ENCODE assay signal across 14 cellular contexts in genomic region chr1:244854175-244854574, GRCh38. TPM values are rescaled to one million over a fixed set of nuclear protein-coding genes. Genes with fewer than 3 reads are reported as not detected.
DNase-seq lines count a peak whose midpoint lies in the region; ATAC-seq, FAIRE-seq and TF ChIP-seq lines count a peak whose summit lies in the region.
"Had no signal": no experiment of that assay in that cellular context is flagged by ENCODE, and none has a peak within 500 bp of the region (broad histone marks: within the 10 kb centered on the region; RNA-seq: fewer than 3 reads in every experiment).

No MANE protein-coding gene starts in this region.

- DNase-seq in activated T-cell treated with anti-CD3 and anti-CD28 coated beads, Interleukin-2, amount 50 U/mL, for 72 hours, result no peak
- DNase-seq in activated T-cell treated with anti-CD3 and anti-CD28 coated beads for 4 hours (no peak), HL-60 (ENCODE audit: low read depth in 1 of 2, low spot score in 1 of 2) (peak in 1 of 2 experiments; percentile 28), small intestine (no peak), HuH-7 (ENCODE audit: low spot score) (no peak)
- DNase-seq: activated CD8-positive, alpha-beta memory T cell treated with anti-CD3 and anti-CD28 coated beads for 24 hours; H7; head of caudate nucleus; NCI-H2029; SIG-M5 had no signal

- H3K27ac ChIP-seq in HL-60 (replicated peaks) (peak overlapping the region; percentile 52), small intestine (ENCODE audit: low read depth in 1 of 2, low read length in 1 of 2) (no peak overlapping the region)

- no peak for ATAC-seq in activated T-cell treated with anti-CD3 and anti-CD28 coated beads, Interleukin-2, amount 50 U/mL, for 72 hours (replicated peaks in 1 of 2)
- no peak for ATAC-seq in HG03520 (IDR thresholded peaks at IDR 0.05; ENCODE audit: unreplicated experiment)
- no peak for ATAC-seq in GM18519 (IDR thresholded peaks at IDR 0.05; ENCODE audit: low FRiP score, unreplicated experiment)

- no peaks in the 10 kb centered on the region for H3K9me3 Mint-ChIP-seq in activated T-cell treated with anti-CD3 and anti-CD28 coated beads, Interleukin-2, amount 50 U/mL, for 72 hours
- no peaks in the 10 kb centered on the region for H3K9me3 Mint-ChIP-seq in activated naive CD8-positive, alpha-beta T cell (ENCODE audit: low read depth)

- no peaks in the 10 kb centered on the region for H3K4me1 ChIP-seq in small intestine (ENCODE audit: control insufficient read depth in 2 of 2, insufficient read depth in 1 of 2, low read depth in 1 of 2, low read length in 1 of 2)
- H3K4me1 ChIP-seq: breast epithelium had no signal

- H3K9me3 ChIP-seq in small intestine (ENCODE audit: control insufficient read depth, low read depth), result no peaks in the 10 kb centered on the region
- H3K9me3 ChIP-seq: breast epithelium had no signal

- WGBS in small intestine, 3 donors, result 45 to 71% (median 56%) methylated on average over 5 of the region's 5 CpGs

- peak; percentile 33 for FAIRE-seq in small intestine (lab: Jason Lieb, UNC)

- H3K4me3 Mint-ChIP-seq in activated T-cell treated with anti-CD3 and anti-CD28 coated beads, Interleukin-2, amount 50 U/mL, for 72 hours, result peak overlapping the region in 1 of 2 donors; percentile 39
- peak overlapping the region; percentile 99 for H3K4me3 Mint-ChIP-seq in activated naive CD8-positive, alpha-beta T cell

- TF ChIP-seq CTCF in HL-60 (IDR thresholded peaks at IDR 0.05; ENCODE audit: insufficient read depth, low read length), result no peak

- H3K4me3 ChIP-seq in HL-60 (replicated peaks; ENCODE audit: insufficient read depth, low read length) (no peak overlapping the region), small intestine (ENCODE audit: low read depth in 1 of 2, low read length in 2 of 2) (no peak overlapping the region)
- H3K4me3 ChIP-seq: breast epithelium had no signal

- H3K27ac Mint-ChIP-seq in activated T-cell treated with anti-CD3 and anti-CD28 coated beads, Interleukin-2, amount 50 U/mL, for 72 hours, result peak overlapping the region; percentile 90
- peak overlapping the region; percentile 76 for H3K27ac Mint-ChIP-seq in activated naive CD8-positive, alpha-beta T cell

- H3K27me3 ChIP-seq in HL-60 (ENCODE audit: insufficient read depth, poor library complexity, severe bottlenecking) (no peaks in the 10 kb centered on the region), small intestine (ENCODE audit: control insufficient read depth in 2 of 2, insufficient read depth in 2 of 2, low read length in 2 of 2) (no peaks in the 10 kb centered on the region)
- H3K27me3 ChIP-seq: breast epithelium had no signal

- no peaks in the 10 kb centered on the region for H3K27me3 Mint-ChIP-seq in activated T-cell treated with anti-CD3 and anti-CD28 coated beads, Interleukin-2, amount 50 U/mL, for 72 hours (ENCODE audit: low read depth)
- no peaks in the 10 kb centered on the region for H3K27me3 Mint-ChIP-seq in activated naive CD8-positive, alpha-beta T cell

- peaks cover 21 to 23% of the 10 kb centered on the region in 2 donors for H3K36me3 ChIP-seq in small intestine (ENCODE audit: control insufficient read depth in 2 of 2, insufficient read depth in 2 of 2, low read length in 2 of 2)

- H3K36me3 Mint-ChIP-seq in activated T-cell treated with anti-CD3 and anti-CD28 coated beads, Interleukin-2, amount 50 U/mL, for 72 hours (ENCODE audit: insufficient read depth in 2 of 2), result peaks cover 19 to 77% of the 10 kb centered on the region in 2 donors
- H3K36me3 Mint-ChIP-seq in activated naive CD8-positive, alpha-beta T cell, result peaks cover 41% of the 10 kb centered on the region

- peaks cover 86% of the 10 kb centered on the region for H3K4me1 Mint-ChIP-seq in activated T-cell treated with anti-CD3 and anti-CD28 coated beads, Interleukin-2, amount 50 U/mL, for 72 hours (ENCODE audit: low read depth)
- peaks cover 93% of the 10 kb centered on the region for H3K4me1 Mint-ChIP-seq in activated naive CD8-positive, alpha-beta T cell (ENCODE audit: low read depth)

RNA-seq across cellular contexts. Expression of gene HNRNPU, which starts 10.2 kb away (rescaled TPM):
- total RNA-seq in activated T-cell treated with anti-CD3 and anti-CD28 coated beads, Interleukin-2, amount 50 U/mL, for 72 hours, result 100 to 1,000 TPM; 310 to 319 TPM
- 100 to 1,000 TPM in 2 of 3 donors, 10 to 100 TPM in 1; 84.8 to 194 (median 109) TPM for polyA plus RNA-seq in small intestine

RNA-seq across cellular contexts. Expression of gene COX20, which starts 18.7 kb away (rescaled TPM):
- 10 to 100 TPM in 1 of 2 donors, 1 to 10 TPM in 1; 9.8 to 12.1 TPM for total RNA-seq in activated T-cell treated with anti-CD3 and anti-CD28 coated beads, Interleukin-2, amount 50 U/mL, for 72 hours
- 10 to 100 TPM; 37.1 to 66.9 (median 47.8) TPM for polyA plus RNA-seq in small intestine
